ENCODE assay signal across 15 cellular contexts in the genomic region with DNA sequence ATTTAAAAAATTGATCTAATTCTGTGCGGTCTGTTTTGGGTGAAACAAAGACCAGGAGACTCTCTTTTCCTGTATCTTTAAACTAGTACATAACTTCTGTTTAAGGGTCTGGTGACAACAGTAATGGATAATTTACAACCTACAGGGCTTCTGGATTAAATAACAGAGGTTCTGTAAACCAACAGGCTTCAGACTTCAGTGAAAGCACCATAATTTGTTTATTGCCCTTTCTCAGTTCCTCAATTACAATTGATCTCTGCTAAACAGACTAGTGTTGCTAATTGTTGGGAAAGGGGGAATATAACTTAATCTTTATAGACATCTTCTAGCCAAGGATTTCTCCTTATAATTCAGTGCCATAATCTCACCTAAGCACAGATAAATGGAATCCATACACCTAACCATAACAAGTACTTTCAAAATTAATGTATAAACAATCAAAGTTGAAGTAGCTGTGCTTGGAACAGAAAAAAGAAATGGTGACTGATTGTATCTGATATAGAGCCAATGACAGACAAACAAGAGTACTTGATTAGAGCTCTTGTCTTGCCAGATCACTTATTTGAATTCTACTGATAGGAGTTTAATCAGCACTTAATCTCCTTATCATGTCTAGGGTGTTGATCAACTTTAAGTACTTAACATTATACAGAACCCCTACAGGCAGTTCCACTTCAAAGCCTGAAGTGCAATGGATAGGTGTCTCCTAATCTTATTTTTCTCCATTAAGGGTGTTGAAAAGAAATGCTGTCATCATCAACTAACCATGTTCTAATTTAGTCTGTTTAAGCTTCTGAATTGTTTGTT.
DNase-seq lines count a peak whose midpoint lies in the region; ATAC-seq and TF ChIP-seq lines count a peak whose summit lies in the region.
"Had no signal": no experiment of that assay in that cellular context is flagged by ENCODE, and none has a peak within 500 bp of the region (broad histone marks: within the 10 kb centered on the region; RNA-seq: fewer than 3 reads in every experiment).

No MANE protein-coding gene starts in this region.

- TF ChIP-seq CTCF in chondrocyte (IDR thresholded peaks at IDR 0.05): no peak

- no peaks in the 10 kb centered on the region for H3K27me3 Mint-ChIP-seq in chondrocyte (ENCODE audit: low read depth)
- H3K27me3 Mint-ChIP-seq: CD4-positive, alpha-beta memory T cell; IgD-negative memory B cell had no signal

- no peaks in the 10 kb centered on the region for H3K4me1 Mint-ChIP-seq in chondrocyte (ENCODE audit: low read depth)
- H3K4me1 Mint-ChIP-seq: CD4-positive, alpha-beta memory T cell; IgD-negative memory B cell had no signal

- H3K9me3 Mint-ChIP-seq in chondrocyte (ENCODE audit: low read depth): no peaks in the 10 kb centered on the region
- H3K9me3 Mint-ChIP-seq: CD4-positive, alpha-beta memory T cell had no signal

- no peaks in the 10 kb centered on the region for H3K36me3 Mint-ChIP-seq in chondrocyte (ENCODE audit: low read depth)
- H3K36me3 Mint-ChIP-seq: CD4-positive, alpha-beta memory T cell; IgD-negative memory B cell had no signal

- DNase-seq in NCI-H82 treated with DMSO at 0.1 percent for 48 hours (lab: John Stamatoyannopoulos, UW; ENCODE audit: unreplicated experiment) (peak; percentile 72), left kidney (ENCODE audit: low read depth, low spot score) (peak; percentile 76), mesenteric fat pad (ENCODE audit: low spot score) (no peak), chondrocyte (ENCODE audit: low spot score) (no peak)
- DNase-seq: BE2C; CD4-positive, alpha-beta memory T cell; NCI-H1436 treated with DMSO at 0.1 percent for 48 hours; NCI-H2081; NCI-H226; NCI-H748 treated with DMSO at 0.1 percent for 48 hours; T1000 had no signal

- no peak overlapping the region for H3K27ac Mint-ChIP-seq in chondrocyte (ENCODE audit: unreplicated experiment)
- H3K27ac Mint-ChIP-seq: CD4-positive, alpha-beta memory T cell; IgD-negative memory B cell had no signal

- ATAC-seq in GM18867 (IDR thresholded peaks at IDR 0.05; ENCODE audit: unreplicated experiment): peak; percentile 77
- ATAC-seq in GM19468 (IDR thresholded peaks at IDR 0.05; ENCODE audit: extremely low read depth, unreplicated experiment): peak; percentile 57
- no peak for ATAC-seq in esophagus mucosa

- H3K4me3 Mint-ChIP-seq in chondrocyte (ENCODE audit: unreplicated experiment): no peak overlapping the region
- H3K4me3 Mint-ChIP-seq: CD4-positive, alpha-beta memory T cell; IgD-negative memory B cell had no signal

Comparison
In these comparisons a context has a peak if more than half of its experiments do, and no peak if none do; other contexts are left out.
1. DNase-seq: peak in NCI-H82 treated with DMSO at 0.1 percent for 48 hours (single experiment) and left kidney (single experiment); none in mesenteric fat pad (single experiment) and chondrocyte (single experiment).